Comparison of ENCODE assay signal across 14 cellular contexts in the genomic region with DNA sequence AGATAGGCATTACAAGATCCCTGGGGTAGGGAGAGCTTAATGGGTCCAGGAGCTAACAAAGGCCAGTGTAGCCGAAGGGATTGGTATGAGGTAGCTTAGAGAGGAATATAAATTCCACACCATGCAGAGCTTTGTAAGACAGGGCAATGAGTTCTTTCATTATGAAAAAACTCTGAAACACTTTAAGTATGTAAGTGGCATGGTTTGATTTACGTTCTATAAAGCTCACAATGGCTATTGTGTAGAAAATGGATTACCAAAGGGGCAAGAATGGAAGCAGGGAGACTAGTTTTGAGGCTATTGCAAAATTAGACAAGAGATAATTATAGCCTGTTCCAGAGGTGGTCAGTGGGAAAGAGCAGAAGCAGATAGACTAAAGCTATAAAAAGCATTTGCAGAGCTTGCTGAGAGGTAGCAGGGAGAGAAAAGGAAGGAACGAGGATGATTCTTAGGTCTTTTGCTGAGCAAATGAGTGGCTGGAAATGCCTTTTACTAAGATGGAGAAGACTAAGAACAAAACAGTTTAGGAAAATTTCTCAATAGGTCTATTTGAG.
DNase-seq lines count a peak whose midpoint lies in the region; ATAC-seq and TF ChIP-seq lines count a peak whose summit lies in the region.
"Had no signal": no experiment of that assay in that cellular context is flagged by ENCODE, and none has a peak within 500 bp of the region (broad histone marks: within the 10 kb centered on the region; RNA-seq: fewer than 3 reads in every experiment).

No MANE protein-coding gene starts in this region.

- no peaks in the 10 kb centered on the region for H3K36me3 ChIP-seq in right atrium auricular region

- H3K4me1 ChIP-seq in right atrium auricular region, result no peaks in the 10 kb centered on the region

- H3K27ac ChIP-seq in right atrium auricular region, result peak overlapping the region in 1 of 2 donors; percentile 41

- TF ChIP-seq CTCF in right atrium auricular region (IDR thresholded peaks at IDR 0.05) (no peak), mesothelial cell of epicardium (IDR thresholded peaks at IDR 0.05; ENCODE audit: unreplicated experiment) (no peak)

- no peaks in the 10 kb centered on the region for H3K36me3 Mint-ChIP-seq in mesothelial cell of epicardium

- H3K9me3 Mint-ChIP-seq in mesothelial cell of epicardium, result peaks cover under 1% of the 10 kb centered on the region
- H3K9me3 Mint-ChIP-seq: CD4-positive, alpha-beta T cell; GM23338; H9 had no signal

- DNase-seq in Right ventricle myocardium superior (no peak), right atrium auricular region (ENCODE audit: low spot score) (no peak), NCI-H69 (lab: John Stamatoyannopoulos, UW) (peak; percentile 83), mesothelial cell of epicardium (ENCODE audit: low spot score in 2 of 2, unreplicated experiment in 2 of 2) (no peak), NCI-H748 treated with DMSO at 0.1 percent for 48 hours (lab: John Stamatoyannopoulos, UW) (no peak), T-helper 1 cell (no peak)
- DNase-seq: C1 segment of cervical spinal cord; Calu3; CD4-positive, alpha-beta T cell; DMS 273 treated with DMSO at 0.1 percent for 48 hours; H9 had no signal

- H3K27ac Mint-ChIP-seq in mesothelial cell of epicardium, result peak overlapping the region; percentile 32
- H3K27ac Mint-ChIP-seq: B cell; CD4-positive, alpha-beta T cell; GM23338; H9 had no signal

- no peaks in the 10 kb centered on the region for H3K9me3 ChIP-seq in right atrium auricular region

- H3K4me3 Mint-ChIP-seq in mesothelial cell of epicardium, result no peak overlapping the region
- H3K4me3 Mint-ChIP-seq: B cell; CD4-positive, alpha-beta T cell; GM23338; H9 had no signal

- no peaks in the 10 kb centered on the region for H3K27me3 ChIP-seq in right atrium auricular region

- no peak overlapping the region for H3K4me3 ChIP-seq in right atrium auricular region
- H3K4me3 ChIP-seq: GM23338 had no signal

- peak; percentile 79 for ATAC-seq in Right ventricle myocardium superior (ENCODE audit: poor library complexity)
- no peak for ATAC-seq in HG03159 (IDR thresholded peaks at IDR 0.05; ENCODE audit: unreplicated experiment)
- ATAC-seq: GM23338 had no signal

- peaks cover 8% of the 10 kb centered on the region for H3K4me1 Mint-ChIP-seq in mesothelial cell of epicardium
- H3K4me1 Mint-ChIP-seq: B cell, GM23338, H9 had no signal

- intact Hi-C loops in Right ventricle myocardium superior (cut with DNase I), result no loop called here

- no peaks in the 10 kb centered on the region for H3K27me3 Mint-ChIP-seq in mesothelial cell of epicardium (ENCODE audit: low read depth)
- H3K27me3 Mint-ChIP-seq: CD4-positive, alpha-beta T cell had no signal
